Comparison of ENCODE assay signal across 1 cellular context in the genomic region with DNA sequence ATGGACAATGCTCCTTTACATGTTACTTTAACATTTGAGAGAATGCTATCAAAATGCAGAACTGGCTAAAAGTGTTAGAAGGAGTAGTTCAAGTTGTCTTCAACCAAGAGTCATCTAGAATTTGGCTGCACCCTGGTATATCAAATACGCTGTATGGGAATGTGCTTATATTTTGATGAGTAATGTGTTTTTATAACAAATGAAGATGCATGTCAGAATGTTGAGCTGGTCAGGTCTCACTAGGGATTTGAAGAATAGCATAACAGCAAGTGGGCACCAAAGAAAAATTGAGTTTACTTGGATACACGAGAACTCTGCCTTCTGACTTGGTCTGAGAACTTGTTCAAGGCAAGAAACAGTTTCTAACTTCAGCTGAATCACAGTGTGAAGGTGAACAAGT.
TF ChIP-seq lines count a peak whose summit lies in the region.

No MANE protein-coding gene starts in this region.

TF ChIP-seq in SK-N-SH, 30 proteins besides CTCF, POLR2A, EP300 and RAD21 (continued from another document):
- TF ChIP-seq SIN3A (IDR thresholded peaks at IDR 0.05; ENCODE audit: borderline replicate concordance, low read depth, low read length): no peak
- TF ChIP-seq, protein P1, sequence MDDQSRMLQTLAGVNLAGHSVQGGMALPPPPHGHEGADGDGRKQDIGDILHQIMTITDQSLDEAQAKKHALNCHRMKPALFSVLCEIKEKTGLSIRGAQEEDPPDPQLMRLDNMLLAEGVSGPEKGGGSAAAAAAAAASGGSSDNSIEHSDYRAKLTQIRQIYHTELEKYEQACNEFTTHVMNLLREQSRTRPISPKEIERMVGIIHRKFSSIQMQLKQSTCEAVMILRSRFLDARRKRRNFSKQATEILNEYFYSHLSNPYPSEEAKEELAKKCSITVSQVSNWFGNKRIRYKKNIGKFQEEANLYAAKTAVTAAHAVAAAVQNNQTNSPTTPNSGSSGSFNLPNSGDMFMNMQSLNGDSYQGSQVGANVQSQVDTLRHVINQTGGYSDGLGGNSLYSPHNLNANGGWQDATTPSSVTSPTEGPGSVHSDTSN (IDR thresholded peaks at IDR 0.05): no peak
- TF ChIP-seq, protein P2, sequence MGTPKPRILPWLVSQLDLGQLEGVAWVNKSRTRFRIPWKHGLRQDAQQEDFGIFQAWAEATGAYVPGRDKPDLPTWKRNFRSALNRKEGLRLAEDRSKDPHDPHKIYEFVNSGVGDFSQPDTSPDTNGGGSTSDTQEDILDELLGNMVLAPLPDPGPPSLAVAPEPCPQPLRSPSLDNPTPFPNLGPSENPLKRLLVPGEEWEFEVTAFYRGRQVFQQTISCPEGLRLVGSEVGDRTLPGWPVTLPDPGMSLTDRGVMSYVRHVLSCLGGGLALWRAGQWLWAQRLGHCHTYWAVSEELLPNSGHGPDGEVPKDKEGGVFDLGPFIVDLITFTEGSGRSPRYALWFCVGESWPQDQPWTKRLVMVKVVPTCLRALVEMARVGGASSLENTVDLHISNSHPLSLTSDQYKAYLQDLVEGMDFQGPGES (IDR thresholded peaks at IDR 0.05; ENCODE audit: low read depth, low read length): no peak
- no peak for TF ChIP-seq FOXM1 (IDR thresholded peaks at IDR 0.05; ENCODE audit: low read depth)
- no peak for TF ChIP-seq MXI1 (IDR thresholded peaks at IDR 0.05; ENCODE audit: low read depth, low read length)
- no peak for TF ChIP-seq TAF1 (IDR thresholded peaks at IDR 0.05; ENCODE audit: borderline replicate concordance, low read depth, low read length)
- TF ChIP-seq RXRA (IDR thresholded peaks at IDR 0.05; ENCODE audit: borderline replicate concordance, low read depth): no peak
- no peak for TF ChIP-seq FOSL2 (IDR thresholded peaks at IDR 0.05; ENCODE audit: borderline replicate concordance, low read depth)
- no peak for TF ChIP-seq GABPA (IDR thresholded peaks at IDR 0.05; ENCODE audit: low read depth)
- TF ChIP-seq, protein P3, sequence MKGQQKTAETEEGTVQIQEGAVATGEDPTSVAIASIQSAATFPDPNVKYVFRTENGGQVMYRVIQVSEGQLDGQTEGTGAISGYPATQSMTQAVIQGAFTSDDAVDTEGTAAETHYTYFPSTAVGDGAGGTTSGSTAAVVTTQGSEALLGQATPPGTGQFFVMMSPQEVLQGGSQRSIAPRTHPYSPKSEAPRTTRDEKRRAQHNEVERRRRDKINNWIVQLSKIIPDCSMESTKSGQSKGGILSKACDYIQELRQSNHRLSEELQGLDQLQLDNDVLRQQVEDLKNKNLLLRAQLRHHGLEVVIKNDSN (IDR thresholded peaks at IDR 0.05; ENCODE audit: borderline replicate concordance, low read depth): no peak
- TF ChIP-seq JUND (IDR thresholded peaks at IDR 0.05): no peak
- TF ChIP-seq CHD2 (IDR thresholded peaks at IDR 0.05; ENCODE audit: low read length, partially characterized antibody): no peak
- TF ChIP-seq, protein P4, sequence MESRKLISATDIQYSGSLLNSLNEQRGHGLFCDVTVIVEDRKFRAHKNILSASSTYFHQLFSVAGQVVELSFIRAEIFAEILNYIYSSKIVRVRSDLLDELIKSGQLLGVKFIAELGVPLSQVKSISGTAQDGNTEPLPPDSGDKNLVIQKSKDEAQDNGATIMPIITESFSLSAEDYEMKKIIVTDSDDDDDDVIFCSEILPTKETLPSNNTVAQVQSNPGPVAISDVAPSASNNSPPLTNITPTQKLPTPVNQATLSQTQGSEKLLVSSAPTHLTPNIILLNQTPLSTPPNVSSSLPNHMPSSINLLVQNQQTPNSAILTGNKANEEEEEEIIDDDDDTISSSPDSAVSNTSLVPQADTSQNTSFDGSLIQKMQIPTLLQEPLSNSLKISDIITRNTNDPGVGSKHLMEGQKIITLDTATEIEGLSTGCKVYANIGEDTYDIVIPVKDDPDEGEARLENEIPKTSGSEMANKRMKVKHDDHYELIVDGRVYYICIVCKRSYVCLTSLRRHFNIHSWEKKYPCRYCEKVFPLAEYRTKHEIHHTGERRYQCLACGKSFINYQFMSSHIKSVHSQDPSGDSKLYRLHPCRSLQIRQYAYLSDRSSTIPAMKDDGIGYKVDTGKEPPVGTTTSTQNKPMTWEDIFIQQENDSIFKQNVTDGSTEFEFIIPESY (IDR thresholded peaks at IDR 0.05; ENCODE audit: borderline replicate concordance, low read depth): no peak
- no peak for TF ChIP-seq NRF1 (IDR thresholded peaks at IDR 0.05; ENCODE audit: low read depth, low read length)
- TF ChIP-seq, protein P5, sequence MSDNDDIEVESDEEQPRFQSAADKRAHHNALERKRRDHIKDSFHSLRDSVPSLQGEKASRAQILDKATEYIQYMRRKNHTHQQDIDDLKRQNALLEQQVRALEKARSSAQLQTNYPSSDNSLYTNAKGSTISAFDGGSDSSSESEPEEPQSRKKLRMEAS (IDR thresholded peaks at IDR 0.05; ENCODE audit: low read depth): no peak
- no peak for TF ChIP-seq MEF2A (IDR thresholded peaks at IDR 0.05; ENCODE audit: borderline replicate concordance, low read depth)
- no peak for TF ChIP-seq GATA2 (CRISPR knock-in tag; IDR thresholded peaks at IDR 0.05)
- TF ChIP-seq ELF1 (IDR thresholded peaks at IDR 0.05): no peak
- TF ChIP-seq FOXJ3 (CRISPR knock-in tag; IDR thresholded peaks at IDR 0.05): no peak
